Comparison of ENCODE assay signal across 8 cellular contexts in the genomic region with DNA sequence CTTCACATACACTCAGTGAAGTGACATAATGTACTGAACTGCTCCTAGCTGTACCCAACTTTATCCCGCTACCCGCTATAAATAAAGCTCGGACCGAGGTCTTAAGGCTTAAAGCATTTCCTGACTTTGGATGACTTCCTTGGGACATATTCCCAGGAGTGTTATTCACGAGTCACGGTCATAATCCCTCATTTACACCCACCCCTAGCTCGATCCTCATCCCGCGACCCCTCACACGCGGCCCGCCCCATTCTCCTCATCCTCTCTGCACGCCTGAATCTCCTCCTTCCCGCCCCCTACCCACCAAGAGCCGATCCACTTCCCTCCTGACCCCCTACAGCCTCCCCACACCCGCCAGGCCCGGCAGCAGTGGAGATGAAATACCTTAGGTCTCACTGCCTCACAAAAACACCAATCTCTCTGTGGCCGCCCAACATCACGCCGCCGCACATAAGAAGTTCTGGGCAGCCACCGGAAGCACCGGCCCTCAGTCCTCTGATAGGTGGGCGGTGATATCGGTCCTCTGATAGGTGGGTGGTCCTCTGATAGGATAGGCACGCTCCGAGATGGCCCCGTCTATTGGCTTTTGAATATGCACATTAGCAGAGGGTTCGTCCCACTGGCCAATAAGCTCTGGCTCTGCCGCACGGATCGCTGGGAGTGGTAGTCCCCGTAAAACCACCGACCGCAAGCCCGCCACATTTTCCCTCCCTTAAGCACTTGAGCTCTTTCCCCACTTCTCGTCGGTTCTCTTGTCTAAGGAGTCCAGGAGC. TPM values are rescaled to one million over a fixed set of nuclear protein-coding genes. Genes with fewer than 3 reads are reported as not detected.
DNase-seq lines count a peak whose midpoint lies in the region; ATAC-seq and TF ChIP-seq lines count a peak whose summit lies in the region.

A gene with protein sequence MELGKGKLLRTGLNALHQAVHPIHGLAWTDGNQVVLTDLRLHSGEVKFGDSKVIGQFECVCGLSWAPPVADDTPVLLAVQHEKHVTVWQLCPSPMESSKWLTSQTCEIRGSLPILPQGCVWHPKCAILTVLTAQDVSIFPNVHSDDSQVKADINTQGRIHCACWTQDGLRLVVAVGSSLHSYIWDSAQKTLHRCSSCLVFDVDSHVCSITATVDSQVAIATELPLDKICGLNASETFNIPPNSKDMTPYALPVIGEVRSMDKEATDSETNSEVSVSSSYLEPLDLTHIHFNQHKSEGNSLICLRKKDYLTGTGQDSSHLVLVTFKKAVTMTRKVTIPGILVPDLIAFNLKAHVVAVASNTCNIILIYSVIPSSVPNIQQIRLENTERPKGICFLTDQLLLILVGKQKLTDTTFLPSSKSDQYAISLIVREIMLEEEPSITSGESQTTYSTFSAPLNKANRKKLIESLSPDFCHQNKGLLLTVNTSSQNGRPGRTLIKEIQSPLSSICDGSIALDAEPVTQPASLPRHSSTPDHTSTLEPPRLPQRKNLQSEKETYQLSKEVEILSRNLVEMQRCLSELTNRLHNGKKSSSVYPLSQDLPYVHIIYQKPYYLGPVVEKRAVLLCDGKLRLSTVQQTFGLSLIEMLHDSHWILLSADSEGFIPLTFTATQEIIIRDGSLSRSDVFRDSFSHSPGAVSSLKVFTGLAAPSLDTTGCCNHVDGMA (minus strand): TSS at position 462 of the 773 bp plus-strand sequence. CDS start 7,897 bp downstream, outside the sequence.

- H3K36me3 ChIP-seq in left ventricle myocardium inferior (no peaks in the 10 kb centered on the region), urinary bladder (ENCODE audit: insufficient read depth) (no peaks in the 10 kb centered on the region)

- peaks cover 43% of the 10 kb centered on the region for H3K4me1 ChIP-seq in left ventricle myocardium inferior
- peaks cover 4% of the 10 kb centered on the region for H3K4me1 ChIP-seq in urinary bladder (ENCODE audit: insufficient read depth)

- H3K36me3 Mint-ChIP-seq in progenitor cell of endocrine pancreas (ENCODE audit: insufficient read depth) = peaks cover 1% of the 10 kb centered on the region

- DNase-seq in GM13976 (ENCODE audit: low spot score) (peak; percentile 92), NCI-H146 treated with DMSO at 0.1 percent for 48 hours (lab: John Stamatoyannopoulos, UW; ENCODE audit: unreplicated experiment) (peak; percentile 98), amniotic stem cell (lab: John Stamatoyannopoulos, UW) (peak; percentile 98), left ventricle myocardium inferior (peak; percentile 93), progenitor cell of endocrine pancreas (ENCODE audit: low spot score, unreplicated experiment) (peak; percentile 79)

- H3K27ac Mint-ChIP-seq in progenitor cell of endocrine pancreas = peak within 1 kb of the TSS; percentile 94

- H3K27me3 ChIP-seq in left ventricle myocardium inferior (ENCODE audit: low read depth) = no peaks in the 10 kb centered on the region

- peak within 1 kb of the TSS; percentile 100 for H3K4me3 Mint-ChIP-seq in progenitor cell of endocrine pancreas (ENCODE audit: low read depth)

- ATAC-seq in HG02870 (IDR thresholded peaks at IDR 0.05; ENCODE audit: unreplicated experiment) = peak; percentile 99

- H3K4me1 Mint-ChIP-seq in progenitor cell of endocrine pancreas (ENCODE audit: low read depth) = peaks cover 16% of the 10 kb centered on the region

- in situ Hi-C loops in GM13976 (cut with MboI; ENCODE audit: low sequenced_read_pairs, unreplicated experiment) = no loop called here

- H3K27ac ChIP-seq in left ventricle myocardium inferior (replicated peaks) (peak within 1 kb of the TSS; percentile 77), urinary bladder (ENCODE audit: low read depth) (peak within 1 kb of the TSS; percentile 48)

- H3K9me3 ChIP-seq in left ventricle myocardium inferior (replicated peaks) = no peaks in the 10 kb centered on the region

- no peaks in the 10 kb centered on the region for H3K9me3 Mint-ChIP-seq in progenitor cell of endocrine pancreas (ENCODE audit: low read depth)

- intact Hi-C loops in T-helper 1 cell treated with Interleukin-12 subunit alpha and Interleukin-12 subunit beta and Interleukin-4 antibody, amounts not matched to agents 30 ng/mL and 1 ng/mL, for 36 hours (cut with micrococcal nuclease) = loop anchor here (1.0 to 5.0 kb wide), 12 partner anchors 29 to 1830 kb away; partner anchors contain the start of genes ASXL2, ATAD2B, CENPO and DNAJC27
- intact Hi-C loops in left ventricle myocardium inferior (cut with micrococcal nuclease) = no loop called here

- under 1% methylated on average over 38 of the region's 38 CpGs for WGBS in urinary bladder

- peak within 1 kb of the TSS; percentile 82 for H3K4me3 ChIP-seq in left ventricle myocardium inferior
- H3K4me3 ChIP-seq in urinary bladder (ENCODE audit: low read depth, low read length) = peak within 1 kb of the TSS; percentile 72

- TF ChIP-seq CTCF in GM13976 (IDR thresholded peaks at IDR 0.05; ENCODE audit: borderline replicate concordance, control extremely low read depth, extremely low read depth, insufficient read depth, missing control alignments) (no peak), left ventricle myocardium inferior (IDR thresholded peaks at IDR 0.05; ENCODE audit: borderline replicate concordance) (no peak), progenitor cell of endocrine pancreas (IDR thresholded peaks at IDR 0.05; ENCODE audit: unreplicated experiment) (no peak)

- H3K27me3 Mint-ChIP-seq in progenitor cell of endocrine pancreas = no peaks in the 10 kb centered on the region

RNA-seq across cellular contexts. Expression of the gene that starts here (rescaled TPM):
- 19.9 and 20.2 TPM in 2 replicates for total RNA-seq in T-helper 1 cell treated with Interleukin-12 subunit alpha and Interleukin-12 subunit beta and Interleukin-4 antibody, amounts not matched to agents 30 ng/mL and 1 ng/mL, for 36 hours
- total RNA-seq in left ventricle myocardium inferior (8.6 TPM), progenitor cell of endocrine pancreas (22.4 and 23.7 TPM in 2 replicates), urinary bladder (13.1 TPM)
- 4.9 TPM for polyA plus RNA-seq in urinary bladder

Comparison
In these comparisons a context has a peak if more than half of its experiments do, and no peak if none do; other contexts are left out.
1. Peak in every context shown above with its lines: DNase-seq, ATAC-seq, H3K4me3 ChIP-seq and H3K27ac ChIP-seq.